In the genomic region with DNA sequence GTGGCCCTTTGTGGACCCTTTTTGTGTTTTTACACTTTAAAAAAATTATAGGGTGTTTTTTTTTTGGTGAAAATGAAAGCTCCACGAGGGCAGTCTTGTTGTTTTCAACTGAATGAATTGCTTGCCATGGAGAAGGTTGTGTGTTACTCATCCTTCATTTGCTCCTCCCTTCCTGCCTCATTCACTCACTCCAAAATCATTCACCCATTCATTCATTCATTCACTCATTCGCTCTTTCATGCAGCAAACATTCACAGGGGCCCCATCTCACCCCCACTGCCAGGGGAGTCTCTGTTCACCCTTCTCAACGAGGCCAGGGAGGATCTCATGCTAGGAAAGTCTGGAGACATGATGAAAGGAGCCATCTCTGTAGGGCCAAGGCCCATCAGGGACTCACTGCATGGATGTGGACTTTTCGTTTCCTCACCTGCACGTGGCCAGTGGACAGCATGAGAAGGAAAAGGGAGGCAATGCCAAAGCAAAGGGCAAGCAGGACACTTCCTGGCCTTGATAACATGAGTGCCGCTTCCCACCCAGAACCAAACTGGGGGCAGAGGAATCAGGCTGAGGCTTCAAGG, we compare ENCODE assay signal across 18 cellular contexts.
"Had no signal": no experiment of that assay in that cellular context is flagged by ENCODE, and none has a peak within 500 bp of the region (broad histone marks: within the 10 kb centered on the region; RNA-seq: fewer than 3 reads in every experiment).

No MANE protein-coding gene starts in this region.

- ATAC-seq: lower lobe of right lung; natural killer cell; psoas muscle; right lobe of liver; stimulated activated naive CD8-positive, alpha-beta T cell treated with anti-CD3 and anti-CD28 coated beads, Interleukin-15, amount 100 ng/mL, for 72 hours had no signal

- FAIRE-seq: colon, frontal cortex, keratinocyte, small intestine had no signal

- H3K27me3 ChIP-seq: right lobe of liver, thyroid gland, uterus had no signal

- H3K27ac ChIP-seq: dorsolateral prefrontal cortex, lower lobe of right lung, psoas muscle, right lobe of liver, thyroid gland, uterus had no signal

- H3K4me1 ChIP-seq: lower lobe of right lung, right lobe of liver, thyroid gland, uterus had no signal

- H3K9me3 ChIP-seq: lower lobe of right lung, psoas muscle, right lobe of liver, thyroid gland, uterus had no signal

- DNase-seq: effector CD4-positive, alpha-beta T cell; left ventricle myocardium superior; lower lobe of right lung; natural killer cell; psoas muscle; right lobe of liver; small intestine; stimulated activated CD4-positive, alpha-beta T cell treated with anti-CD3 and anti-CD28 coated beads, Interleukin-15, amount 100 ng/mL, for 24 hours; stimulated activated CD4-positive, alpha-beta T cell treated with anti-CD3 and anti-CD28 coated beads, Interleukin-4, amount 100 ng/mL, for 1 hour; stimulated activated CD8-positive, alpha-beta memory T cell treated with anti-CD3 and anti-CD28 coated beads, Interleukin-4, amount 100 ng/mL, for 48 hours; stimulated activated naive CD4-positive, alpha-beta T cell; stimulated activated naive CD8-positive, alpha-beta T cell treated with anti-CD3 and anti-CD28 coated beads, Interleukin-15, amount 100 ng/mL, for 72 hours; thyroid gland; uterus had no signal

- H3K36me3 ChIP-seq: lower lobe of right lung, right lobe of liver, thyroid gland, uterus had no signal

- H3K4me3 ChIP-seq: dorsolateral prefrontal cortex, lower lobe of right lung, psoas muscle, right lobe of liver, thyroid gland, uterus had no signal
